8 cellular contexts compared by ENCODE assay signal in genomic region chr15:57705746-57706404, GRCh38. TPM values are rescaled to one million over a fixed set of nuclear protein-coding genes. Genes with fewer than 3 reads are reported as not detected.
DNase-seq lines count a peak whose midpoint lies in the region; ATAC-seq, FAIRE-seq and TF ChIP-seq lines count a peak whose summit lies in the region.

No MANE protein-coding gene starts in this region.

- peak overlapping the region; percentile 59 to 95 (median 89) for H3K4me3 ChIP-seq in keratinocyte (ENCODE audit: control insufficient read depth in 2 of 3, extremely low read depth in 1 of 3, insufficient read depth in 2 of 3, low read depth in 1 of 3, low read length in 3 of 3)
- H3K4me3 ChIP-seq in subcutaneous abdominal adipose tissue (ENCODE audit: low read depth in 1 of 5, low read length in 5 of 5) = peak overlapping the region; percentile 71 to 97 (median 96)

- no peaks in the 10 kb centered on the region for H4K20me1 ChIP-seq in keratinocyte (ENCODE audit: control insufficient read depth, extremely low read depth, insufficient read depth, low read length)

- H3K9me3 ChIP-seq in keratinocyte (ENCODE audit: control insufficient read depth, low read depth, low read length) = no peaks in the 10 kb centered on the region
- no peaks in the 10 kb centered on the region for H3K9me3 ChIP-seq in subcutaneous abdominal adipose tissue (ENCODE audit: control insufficient read depth in 5 of 5, low read length in 5 of 5)

- TF ChIP-seq CTCF in keratinocyte (optimal IDR thresholded peaks at IDR 0.05 in 1 of 3, IDR thresholded peaks at IDR 0.05 in 1 of 3, conservative IDR thresholded peaks at IDR 0.05 in 1 of 3; ENCODE audit: extremely low read depth in 1 of 3, insufficient read depth in 2 of 3, low read length in 3 of 3) = no peak

- peaks cover 57% of the 10 kb centered on the region for H3K4me1 Mint-ChIP-seq in activated naive CD8-positive, alpha-beta T cell treated with anti-CD3 and anti-CD28 coated beads for 36 hours

- peak overlapping the region; percentile 94 for H3K27ac Mint-ChIP-seq in activated naive CD8-positive, alpha-beta T cell treated with anti-CD3 and anti-CD28 coated beads for 36 hours

- FAIRE-seq in keratinocyte (lab: Jason Lieb, UNC) = no peak

- ATAC-seq in GM21619 (IDR thresholded peaks at IDR 0.05; ENCODE audit: unreplicated experiment) = no peak

- H3K4me1 ChIP-seq in keratinocyte (ENCODE audit: control insufficient read depth, extremely low read depth, insufficient read depth, low read length) (peaks cover 24% of the 10 kb centered on the region), subcutaneous abdominal adipose tissue (ENCODE audit: control insufficient read depth in 5 of 5, insufficient read depth in 5 of 5, low read length in 5 of 5) (peaks cover 0 to 31% (median 27%) of the 10 kb centered on the region in 5 donors)

- H3K36me3 Mint-ChIP-seq in activated naive CD8-positive, alpha-beta T cell treated with anti-CD3 and anti-CD28 coated beads for 36 hours = peaks cover 20% of the 10 kb centered on the region

- H3K27me3 Mint-ChIP-seq in activated naive CD8-positive, alpha-beta T cell treated with anti-CD3 and anti-CD28 coated beads for 36 hours = no peaks in the 10 kb centered on the region

- dilution Hi-C loops in keratinocyte (cut with MboI; ENCODE audit: extremely low pct_ligation_motif_present, low sequenced_read_pairs) = no loop called here

- DNase-seq in NCI-H1417 (lab: John Stamatoyannopoulos, UW) = peak in 2 of 3 experiments; percentile 18 to 24
- no peak for DNase-seq in NCI-H1417 treated with DMSO at 0.1 percent for 48 hours (lab: John Stamatoyannopoulos, UW)
- no peak for DNase-seq in activated naive CD8-positive, alpha-beta T cell treated with anti-CD3 and anti-CD28 coated beads for 36 hours
- no peak for DNase-seq in keratinocyte (ENCODE audit: low read depth, low spot score)
- no peak for DNase-seq in NCI-H1694 treated with DMSO at 0.1 percent for 48 hours (lab: John Stamatoyannopoulos, UW)
- no peak for DNase-seq in COLO668 (lab: John Stamatoyannopoulos, UW; ENCODE audit: unreplicated experiment)

- peaks cover 6 to 7% of the 10 kb centered on the region in 2 experiments for H3K36me3 ChIP-seq in keratinocyte (ENCODE audit: control insufficient read depth in 2 of 2, extremely low read depth in 1 of 2, insufficient read depth in 2 of 2, low read length in 2 of 2)
- peaks cover 1 to 18% (median 12%) of the 10 kb centered on the region in 5 donors for H3K36me3 ChIP-seq in subcutaneous abdominal adipose tissue (ENCODE audit: control insufficient read depth in 5 of 5, insufficient read depth in 5 of 5, low read length in 5 of 5)

- H3K9me1 ChIP-seq in keratinocyte (ENCODE audit: control insufficient read depth, extremely low read depth, insufficient read depth, low read length) = no peaks in the 10 kb centered on the region

- H3K9me3 Mint-ChIP-seq in activated naive CD8-positive, alpha-beta T cell treated with anti-CD3 and anti-CD28 coated beads for 36 hours = peaks cover 3% of the 10 kb centered on the region

- peak overlapping the region; percentile 84 for H3K4me3 Mint-ChIP-seq in activated naive CD8-positive, alpha-beta T cell treated with anti-CD3 and anti-CD28 coated beads for 36 hours

- H2AFZ ChIP-seq in keratinocyte (ENCODE audit: control insufficient read depth, low read length) = peak overlapping the region; percentile 93

- H3K27ac ChIP-seq in keratinocyte (ENCODE audit: control insufficient read depth, insufficient read depth, low read length) (peak overlapping the region; percentile 90), subcutaneous abdominal adipose tissue (ENCODE audit: low read depth, low read length) (peak overlapping the region; percentile 95)

- H3K79me2 ChIP-seq in keratinocyte (ENCODE audit: control insufficient read depth, insufficient read depth, low read length) = peaks cover 34% of the 10 kb centered on the region

- peak overlapping the region; percentile 83 for H3K4me2 ChIP-seq in keratinocyte (ENCODE audit: control insufficient read depth, extremely low read depth, insufficient read depth, low read depth, low read length)

- H3K9ac ChIP-seq in keratinocyte (ENCODE audit: control insufficient read depth, extremely low read depth, insufficient read depth, low read length) (peak overlapping the region; percentile 99), subcutaneous abdominal adipose tissue (ENCODE audit: low read length in 5 of 5) (peak overlapping the region in 4 of 5 donors; percentile 43 to 99 (median 96))

- H3K27me3 ChIP-seq in keratinocyte (ENCODE audit: control insufficient read depth, extremely low read depth, insufficient read depth, low read length) (no peaks in the 10 kb centered on the region), subcutaneous abdominal adipose tissue (ENCODE audit: control insufficient read depth in 5 of 5, insufficient read depth in 4 of 5, low read length in 5 of 5) (no peaks in the 10 kb centered on the region)

RNA-seq across cellular contexts. Expression of gene POLR2M, which starts 0.6 kb away (rescaled TPM):
- 10 to 100 TPM; 91.4 to 93.1 TPM for total RNA-seq in activated naive CD8-positive, alpha-beta T cell treated with anti-CD3 and anti-CD28 coated beads for 36 hours
- 33.7 to 49.0 TPM (median 40.6 TPM) in 3 replicates for polyA plus RNA-seq in keratinocyte
- polyA plus RNA-seq in keratinocyte (2011; ENCODE audit: low read depth) = 69.0 TPM
- polyA plus RNA-seq in keratinocyte (2011; cell fraction: cytosol; rRNA removed) = 44.5 and 54.0 TPM in 2 replicates
- 12.2 and 33.4 TPM in 2 replicates for polyA plus RNA-seq in keratinocyte (2011; cell fraction: nucleus; rRNA removed)
- polyA plus RNA-seq in keratinocyte (2012; ENCODE audit: low replicate concordance) = 27.9 and 28.8 TPM in 2 replicates
- polyA minus RNA-seq in keratinocyte = 17.0 to 51.4 TPM (median 47.0 TPM) in 3 replicates
- polyA minus RNA-seq in keratinocyte (2011; cell fraction: cytosol; rRNA and poly(A)+ RNA removed) = 91.3 TPM
- polyA minus RNA-seq in keratinocyte (2011; cell fraction: nucleus; rRNA and poly(A)+ RNA removed) = 31.3 and 37.0 TPM in 2 replicates

Comparison
In these comparisons a context has a peak if more than half of its experiments do, and no peak if none do; other contexts are left out.
1. DNase-seq: peak in NCI-H1417 (2 of 3); none in NCI-H1417 treated with DMSO at 0.1 percent for 48 hours (single experiment), activated naive CD8-positive, alpha-beta T cell treated with anti-CD3 and anti-CD28 coated beads for 36 hours (single experiment), keratinocyte (single experiment), NCI-H1694 treated with DMSO at 0.1 percent for 48 hours (single experiment) and COLO668 (single experiment).